Comparison of ENCODE assay signal across 9 cellular contexts in the genomic region with DNA sequence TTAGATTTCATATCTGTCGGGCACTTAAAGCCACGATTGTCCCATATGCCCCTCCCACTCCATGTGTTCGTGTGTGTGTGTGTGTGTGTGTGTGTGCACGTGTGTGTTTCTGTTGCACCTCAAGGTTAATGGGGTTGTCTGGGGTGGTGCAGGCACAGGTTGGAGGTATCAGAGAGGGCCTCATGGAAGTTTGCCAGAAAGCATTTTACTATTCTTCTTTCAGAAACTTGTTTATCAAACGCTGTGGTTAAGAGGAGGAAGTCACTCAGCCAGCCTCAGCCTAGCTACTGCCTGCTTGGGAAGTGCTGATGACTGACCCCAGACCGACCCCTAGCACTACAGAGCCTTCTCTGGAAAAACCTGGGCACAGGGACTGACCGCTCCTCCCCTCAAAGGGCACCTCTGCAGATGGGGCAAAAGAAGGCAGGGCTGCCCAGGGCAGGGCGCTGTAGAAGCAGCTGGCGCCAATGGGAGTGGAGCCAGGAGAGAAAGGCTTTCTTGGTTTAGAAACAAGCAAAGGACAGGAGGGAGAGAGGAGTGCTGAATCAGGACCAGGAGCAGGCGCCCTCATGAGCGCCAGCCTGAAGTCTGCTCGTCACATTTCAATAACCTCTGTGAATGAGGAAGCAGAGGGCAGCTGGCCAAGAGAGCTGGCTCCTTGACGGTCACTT. TPM values are rescaled to one million over a fixed set of nuclear protein-coding genes. Genes with fewer than 3 reads are reported as not detected.
DNase-seq lines count a peak whose midpoint lies in the region; TF ChIP-seq lines count a peak whose summit lies in the region.
"Had no signal": no experiment of that assay in that cellular context is flagged by ENCODE, and none has a peak within 500 bp of the region (broad histone marks: within the 10 kb centered on the region; RNA-seq: fewer than 3 reads in every experiment).

No MANE protein-coding gene starts in this region.

- peak overlapping the region; percentile 78 for H3K4me2 ChIP-seq in OCI-LY3 (ENCODE audit: low read length)

- in situ Hi-C loops in brain microvascular endothelial cell (cut with HindIII; ENCODE audit: low pct_ligation_motif_present, low sequenced_read_pairs) = no loop called here

- no peak for TF ChIP-seq EP300 in sigmoid colon (IDR thresholded peaks at IDR 0.05)

- H3K9ac ChIP-seq in OCI-LY3 (ENCODE audit: low read length) = peak overlapping the region; percentile 10; the same call in 1 of the 2 replicates

- H3K36me3 ChIP-seq in OCI-LY3 (replicated peaks; ENCODE audit: low read depth, low read length) = no peaks in the 10 kb centered on the region
- no peaks in the 10 kb centered on the region for H3K36me3 ChIP-seq in brain microvascular endothelial cell (replicated peaks)
- H3K36me3 ChIP-seq in sigmoid colon = no peaks in the 10 kb centered on the region
- H3K36me3 ChIP-seq: thoracic aorta had no signal

- peak; percentile 18 for DNase-seq in stimulated activated CD4-positive, alpha-beta T cell treated with anti-CD3 and anti-CD28 coated beads, Interleukin-4, amount 100 ng/mL, for 24 hours
- no peak for DNase-seq in stimulated activated CD4-positive, alpha-beta T cell treated with anti-CD3 and anti-CD28 coated beads, Interleukin-12 subunit alpha, Interleukin-12 subunit beta, amount 100 ng/mL, for 4 hours
- peak; percentile 43 for DNase-seq in brain microvascular endothelial cell
- peak; percentile 67 for DNase-seq in sigmoid colon
- DNase-seq in inferior parietal cortex (ENCODE audit: extremely low spot score) = no peak
- no peak for DNase-seq in anterior cingulate cortex (lab: John Stamatoyannopoulos, UW)
- DNase-seq in NCI-H2171 (lab: John Stamatoyannopoulos, UW) = no peak

- 16 to 25% methylated on average over 13 of the region's 13 CpGs for WGBS in sigmoid colon, 2 donors

- TF ChIP-seq CTCF in OCI-LY3 (IDR thresholded peaks at IDR 0.05; ENCODE audit: low read depth, low read length) = no peak
- no peak for TF ChIP-seq CTCF in brain microvascular endothelial cell (IDR thresholded peaks at IDR 0.05; ENCODE audit: low read depth, low read length, missing control alignments)
- no peak for TF ChIP-seq CTCF in sigmoid colon (IDR thresholded peaks at IDR 0.05)

- H3K4me1 ChIP-seq in OCI-LY3 (ENCODE audit: low read length) (peaks cover 18% of the 10 kb centered on the region), sigmoid colon (peaks cover 0 to 22% (median 15%) of the 10 kb centered on the region in 4 donors)

- no peaks in the 10 kb centered on the region for H3K79me2 ChIP-seq in OCI-LY3 (ENCODE audit: low read length)

- no peak for TF ChIP-seq POLR2A in sigmoid colon (IDR thresholded peaks at IDR 0.05)

- intact Hi-C loops in sigmoid colon (cut with DNase I) = no loop called here

- H3K9me3 ChIP-seq in OCI-LY3 (ENCODE audit: insufficient read depth, low read length) (no peaks in the 10 kb centered on the region), sigmoid colon (no peaks in the 10 kb centered on the region)
- H3K9me3 ChIP-seq: thoracic aorta had no signal

- H3K4me3 ChIP-seq in OCI-LY3 (ENCODE audit: low read length) (peak overlapping the region; percentile 57), brain microvascular endothelial cell (ENCODE audit: low read depth, low read length) (no peak overlapping the region), sigmoid colon (no peak overlapping the region)
- H3K4me3 ChIP-seq: thoracic aorta had no signal

- peak overlapping the region; percentile 22 for H2AFZ ChIP-seq in OCI-LY3 (ENCODE audit: low read depth, low read length)

- no peaks in the 10 kb centered on the region for H4K20me1 ChIP-seq in OCI-LY3 (ENCODE audit: insufficient read depth, low read length)

- no peak overlapping the region for H3K27ac ChIP-seq in OCI-LY3 (ENCODE audit: low read length)
- H3K27ac ChIP-seq in brain microvascular endothelial cell = no peak overlapping the region
- no peak overlapping the region for H3K27ac ChIP-seq in sigmoid colon
- H3K27ac ChIP-seq: thoracic aorta had no signal

- H3K27me3 ChIP-seq in OCI-LY3 (ENCODE audit: low read depth, low read length) (peaks cover 41% of the 10 kb centered on the region), brain microvascular endothelial cell (replicated peaks) (peaks cover 35% of the 10 kb centered on the region), sigmoid colon (peaks cover 0 to 27% (median 6%) of the 10 kb centered on the region in 3 donors)

RNA-seq across cellular contexts. Expression of a gene that starts 3.9 kb away (rescaled TPM):
- not detected for total RNA-seq in sigmoid colon
- under 1 TPM in 1 of 3 donors, not detected in 2; 0.01 TPM for polyA plus RNA-seq in sigmoid colon
- total RNA-seq: thoracic aorta had no signal

Comparison
In these comparisons a context has a peak if more than half of its experiments do, and no peak if none do; other contexts are left out.
1. DNase-seq: peak in stimulated activated CD4-positive, alpha-beta T cell treated with anti-CD3 and anti-CD28 coated beads, Interleukin-4, amount 100 ng/mL, for 24 hours (single experiment), brain microvascular endothelial cell (single experiment) and sigmoid colon (single experiment); none in stimulated activated CD4-positive, alpha-beta T cell treated with anti-CD3 and anti-CD28 coated beads, Interleukin-12 subunit alpha, Interleukin-12 subunit beta, amount 100 ng/mL, for 4 hours (single experiment), inferior parietal cortex (single experiment), anterior cingulate cortex (0 of 58) and NCI-H2171 (single experiment).